1 cellular context compared by ENCODE assay signal in genomic region chr7:50782376-50783208, GRCh38.
TF ChIP-seq lines count a peak whose summit lies in the region.

TSS of gene GRB10 (minus strand) at chr7:50782896. CDS start at chr7:50732322, 50,574 bp downstream.

TF ChIP-seq in liver, 16 proteins besides CTCF, POLR2A, EP300 and RAD21 (continued from another document):
- no peak for TF ChIP-seq REST (IDR thresholded peaks at IDR 0.05)
